Comparison of ENCODE assay signal across 9 cellular contexts in genomic region chr7:86978804-86979506, GRCh38.
A peak's percentile ranks its signal among the peaks of the same experiment; 100 is the strongest.
DNase-seq lines count a peak whose midpoint lies in the region; ATAC-seq and TF ChIP-seq lines count a peak whose summit lies in the region.
"Had no signal": no experiment of that assay in that cellular context is flagged by ENCODE, and none has a peak within 500 bp of the region (broad histone marks: within the 10 kb centered on the region; RNA-seq: fewer than 3 reads in every experiment).

No MANE protein-coding gene starts in this region.

- H3K4me3 ChIP-seq in left lung: no peak overlapping the region

- POLR2A ChIA-PET in HEK293T (lab: Yijun Ruan, JAX): interaction anchor here (2.6 kb wide), 1 partner anchor 174 kb away, joined by 6 read pairs; the partner anchor contains the start of gene DMTF1

- CTCF ChIA-PET in HEK293T (lab: Yijun Ruan, JAX): no interaction called here

- H3K36me3 Mint-ChIP-seq in activated CD4-positive, alpha-beta T cell treated with anti-CD3 and anti-CD28 coated beads, Interleukin-2, amount 10 ng/mL, durations not matched to agents 24 days and 14 days (ENCODE audit: low read depth): no peaks in the 10 kb centered on the region

- H3K4me1 Mint-ChIP-seq in activated CD4-positive, alpha-beta T cell treated with anti-CD3 and anti-CD28 coated beads, Interleukin-2, amount 10 ng/mL, durations not matched to agents 24 days and 14 days: peaks cover 12% of the 10 kb centered on the region

- H3K27me3 Mint-ChIP-seq in activated CD4-positive, alpha-beta T cell treated with anti-CD3 and anti-CD28 coated beads, Interleukin-2, amount 10 ng/mL, durations not matched to agents 24 days and 14 days: peaks cover 2% of the 10 kb centered on the region

- intact Hi-C loops in activated CD4-positive, alpha-beta T cell treated with anti-CD3 and anti-CD28 coated beads, Interleukin-2, amount 10 ng/mL, durations not matched to agents 24 days and 14 days (cut with micrococcal nuclease): loop anchor here (5.0 kb wide), 1 partner anchor 238 kb away; the partner anchor contains the start of gene TMEM243
- intact Hi-C loops in left lung (cut with DNase I): no loop called here

- peak overlapping the region; percentile 17 for H3K27ac Mint-ChIP-seq in activated CD4-positive, alpha-beta T cell treated with anti-CD3 and anti-CD28 coated beads, Interleukin-2, amount 10 ng/mL, durations not matched to agents 24 days and 14 days

- no peaks in the 10 kb centered on the region for H3K27me3 ChIP-seq in left lung

- DNase-seq in activated CD4-positive, alpha-beta T cell treated with anti-CD3 and anti-CD28 coated beads, Interleukin-2, amount 10 ng/mL, durations not matched to agents 24 days and 14 days: peak; percentile 61
- DNase-seq in activated CD4-positive, alpha-beta T cell treated with anti-CD3 and anti-CD28 coated beads, Interleukin-2, amount 50 U/mL, for 1 hour: no peak
- DNase-seq in left lung (no peak), anterior cingulate cortex (lab: John Stamatoyannopoulos, UW) (no peak), HEK293T (ENCODE audit: extremely low spot score) (no peak), NCI-H1092 treated with DMSO at 0.1 percent for 48 hours (lab: John Stamatoyannopoulos, UW) (no peak)
- DNase-seq: activated effector memory CD4-positive, alpha-beta T cell treated with anti-CD3 and anti-CD28 coated beads, Interleukin-2, amount 50 U/mL, for 16 hours had no signal

- H3K4me3 Mint-ChIP-seq in activated CD4-positive, alpha-beta T cell treated with anti-CD3 and anti-CD28 coated beads, Interleukin-2, amount 10 ng/mL, durations not matched to agents 24 days and 14 days: no peak overlapping the region

- peaks cover 5% of the 10 kb centered on the region for H3K9me3 Mint-ChIP-seq in activated CD4-positive, alpha-beta T cell treated with anti-CD3 and anti-CD28 coated beads, Interleukin-2, amount 10 ng/mL, durations not matched to agents 24 days and 14 days

- ATAC-seq in GM21619 (IDR thresholded peaks at IDR 0.05; ENCODE audit: unreplicated experiment) (peak; percentile 86), HG03520 (IDR thresholded peaks at IDR 0.05; ENCODE audit: unreplicated experiment) (peak; percentile 91), left lung (peak; percentile 59)

- H3K27ac ChIP-seq in left lung: no peak overlapping the region

- no peaks in the 10 kb centered on the region for H3K4me1 ChIP-seq in left lung

- TF ChIP-seq CTCF in left lung (IDR thresholded peaks at IDR 0.05): no peak

- H3K9me3 ChIP-seq in left lung: peaks cover 0 to 3% of the 10 kb centered on the region in 2 donors

- no peaks in the 10 kb centered on the region for H3K36me3 ChIP-seq in left lung

TF ChIP-seq in HEK293T, 16 proteins besides CTCF, POLR2A, EP300 and RAD21:
- TF ChIP-seq FOXM1 (IDR thresholded peaks at IDR 0.05; ENCODE audit: borderline replicate concordance): no peak
- no peak for TF ChIP-seq BHLHE40 (IDR thresholded peaks at IDR 0.05; ENCODE audit: borderline replicate concordance)
- TF ChIP-seq LEF1 (IDR thresholded peaks at IDR 0.05; ENCODE audit: borderline replicate concordance): no peak
- TF ChIP-seq FOXK2 (IDR thresholded peaks at IDR 0.05): no peak
- TF ChIP-seq ELF4 (IDR thresholded peaks at IDR 0.05): no peak
- TF ChIP-seq TARDBP (IDR thresholded peaks at IDR 0.05): no peak
- TF ChIP-seq ZNF384 (IDR thresholded peaks at IDR 0.05): no peak
TF ChIP-seq in HEK293T: peak in this region for 0.
